10 cellular contexts compared by ENCODE assay signal in the genomic region with DNA sequence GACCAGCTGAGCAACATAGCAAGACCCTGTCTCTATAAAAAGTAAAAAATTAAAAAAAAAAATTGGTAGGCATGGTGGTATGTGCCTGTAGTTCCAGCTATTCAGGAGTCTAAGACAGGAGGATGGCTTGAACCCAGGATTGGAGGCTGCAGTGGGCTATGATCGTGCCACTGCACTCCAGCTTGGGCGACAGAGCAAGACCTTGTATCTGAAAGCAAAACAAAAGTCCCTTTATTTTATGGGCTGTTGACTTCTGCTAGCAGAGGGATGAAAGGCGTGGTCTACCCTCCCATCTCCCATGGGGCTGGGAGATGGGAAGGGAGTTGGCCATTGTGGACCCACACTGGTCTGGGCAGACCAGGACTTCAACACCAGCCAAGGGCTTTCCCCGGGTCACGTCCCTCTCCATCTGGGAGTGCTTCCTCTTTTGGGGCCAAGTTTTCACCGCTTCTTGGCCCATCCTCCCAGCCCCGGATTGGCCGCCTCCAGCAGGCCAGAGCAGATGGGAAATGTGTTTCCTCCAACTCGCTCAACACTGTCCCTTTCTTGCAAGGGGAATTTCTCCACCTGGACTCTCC. TPM values are rescaled to one million over a fixed set of nuclear protein-coding genes. Genes with fewer than 3 reads are reported as not detected.
DNase-seq lines count a peak whose midpoint lies in the region; ATAC-seq, FAIRE-seq and TF ChIP-seq lines count a peak whose summit lies in the region.
"Had no signal": no experiment of that assay in that cellular context is flagged by ENCODE, and none has a peak within 500 bp of the region (broad histone marks: within the 10 kb centered on the region; RNA-seq: fewer than 3 reads in every experiment).

No MANE protein-coding gene starts in this region.

- DNase-seq in Caki2 (ENCODE audit: low read depth) (peak; percentile 88), amygdala (lab: John Stamatoyannopoulos, UW) (peak in 43 of 56 donors; percentile 9 to 78 (median 46)), lung (ENCODE audit: low spot score) (no peak), urothelium cell line (ENCODE audit: low spot score) (no peak), 8988T (no peak), T-helper 1 cell (no peak)
- DNase-seq in stimulated activated CD4-positive, alpha-beta T cell treated with anti-CD3 and anti-CD28 coated beads, Interleukin-2, amount 100 ng/mL, for 48 hours, result no peak
- DNase-seq: COR-L47; effector CD4-positive, alpha-beta T cell had no signal

- WGBS in lung, 2 donors, result 36 to 39% methylated on average over 9 of the region's 9 CpGs

- no peak overlapping the region for H3K4me3 ChIP-seq in lung

- no peaks in the 10 kb centered on the region for H3K36me3 ChIP-seq in lung (ENCODE audit: control insufficient read depth in 2 of 2, insufficient read depth in 2 of 2, low read length in 2 of 2)

- no peak for FAIRE-seq in urothelium cell line (lab: Jason Lieb, UNC)

- peaks cover 0 to 4% of the 10 kb centered on the region in 2 donors for H3K4me1 ChIP-seq in lung (ENCODE audit: control insufficient read depth in 2 of 2, insufficient read depth in 2 of 2, low read length in 2 of 2)

- no peaks in the 10 kb centered on the region for H3K9me3 ChIP-seq in lung (ENCODE audit: control insufficient read depth in 2 of 2, insufficient read depth in 1 of 2, low read length in 1 of 2)

- no peak overlapping the region for H3K27ac ChIP-seq in lung (ENCODE audit: low read depth in 1 of 2, low read length in 1 of 2)

- no peak for TF ChIP-seq CTCF in lung (IDR thresholded peaks at IDR 0.05; ENCODE audit: control extremely low read depth, extremely low read depth)

- ATAC-seq in HG03354 (IDR thresholded peaks at IDR 0.05; ENCODE audit: poor library complexity, severe bottlenecking, unreplicated experiment) (peak; percentile 19), lung (ENCODE audit: insufficient read depth, low FRiP score) (peak; percentile 6)

- no peaks in the 10 kb centered on the region for H3K27me3 ChIP-seq in lung (ENCODE audit: control insufficient read depth, insufficient read depth)

- in situ Hi-C loops in Caki2 (cut with HindIII; ENCODE audit: low pct_unique_long_range_greater_than_20kb, low sequenced_read_pairs), result no loop called here

RNA-seq across cellular contexts. Expression of gene TNFSF9, which starts 2.2 kb away (rescaled TPM):
- total RNA-seq in Caki2 (2014; rRNA removed; shearing (Covaris generic); ENCODE audit: low replicate concordance), result 94.6 and 119 TPM in 2 replicates
- 10 to 100 TPM in 1 of 2 donors, under 1 TPM in 1; 1.00 to 10.1 TPM for total RNA-seq in lung
- polyA plus RNA-seq in lung, result 1 to 10 TPM; 3.2 to 8.6 TPM

RNA-seq across cellular contexts. Expression of gene TUBB4A, which starts 26.5 kb away (rescaled TPM):
- 0.41 TPM in 1 of 2 replicates, not detected in the other for total RNA-seq in Caki2 (2014; rRNA removed; shearing (Covaris generic); ENCODE audit: low replicate concordance)
- 1 to 10 TPM in 1 of 2 donors, under 1 TPM in 1; 0.28 to 2.1 TPM for total RNA-seq in lung
- polyA plus RNA-seq in lung, result under 1 TPM; 0.05 to 0.08 TPM

RNA-seq across cellular contexts. Expression of gene DENND1C, which starts 47.0 kb away (rescaled TPM):
- total RNA-seq in Caki2 (2014; rRNA removed; shearing (Covaris generic); ENCODE audit: low replicate concordance), result not detected in 2 replicates
- total RNA-seq in lung, result 10 to 100 TPM in 1 of 2 donors, 1 to 10 TPM in 1; 2.7 to 11.0 TPM
- 10 to 100 TPM in 1 of 2 donors, 1 to 10 TPM in 1; 8.0 to 10.6 TPM for polyA plus RNA-seq in lung

Comparison
In these comparisons a context has a peak if more than half of its experiments do, and no peak if none do; other contexts are left out.
1. DNase-seq: peak in Caki2 (single experiment) and amygdala (43 of 56); none in lung (single experiment), urothelium cell line (single experiment), stimulated activated CD4-positive, alpha-beta T cell treated with anti-CD3 and anti-CD28 coated beads, Interleukin-2, amount 100 ng/mL, for 48 hours (0 of 2), 8988T (single experiment) and T-helper 1 cell (0 of 5).